In genomic region chr14:95359974-95360826, GRCh38 we compare ENCODE assay signal across 13 cellular contexts. TPM values are rescaled to one million over a fixed set of nuclear protein-coding genes. Genes with fewer than 3 reads are reported as not detected.
DNase-seq lines count a peak whose midpoint lies in the region; ATAC-seq and TF ChIP-seq lines count a peak whose summit lies in the region.
"Had no signal": no experiment of that assay in that cellular context is flagged by ENCODE, and none has a peak within 500 bp of the region (broad histone marks: within the 10 kb centered on the region; RNA-seq: fewer than 3 reads in every experiment).

No MANE protein-coding gene starts in this region.

- TF ChIP-seq POLR2A in esophagus muscularis mucosa (IDR thresholded peaks at IDR 0.05; ENCODE audit: low read depth) = no peak

- no peak overlapping the region for H3K4me3 Mint-ChIP-seq in stimulated activated memory B cell treated with anti-CD40 and anti-IgM and Interleukin-4, amounts not matched to agents 10 μg/mL and 1 μg/mL and 100 μg/mL, for 72 hours
- no peak overlapping the region for H3K4me3 Mint-ChIP-seq in T-helper 2 cell treated with Interferon-gamma antibody and Interleukin-4, amounts not matched to agents 5 μg/mL and 100 μg/mL, for 36 hours
- H3K4me3 Mint-ChIP-seq: activated T-helper 17 cell treated with anti-CD3 and anti-CD28 coated beads, Interleukin-2, amount 50 U/mL, for 72 hours had no signal

- intact Hi-C loops in esophagus muscularis mucosa (cut with DNase I) = no loop called here

- H3K9me3 Mint-ChIP-seq in stimulated activated memory B cell treated with anti-CD40 and anti-IgM and Interleukin-4, amounts not matched to agents 10 μg/mL and 1 μg/mL and 100 μg/mL, for 72 hours = peaks cover 3% of the 10 kb centered on the region
- H3K9me3 Mint-ChIP-seq in T-helper 2 cell treated with Interferon-gamma antibody and Interleukin-4, amounts not matched to agents 5 μg/mL and 100 μg/mL, for 36 hours = no peaks in the 10 kb centered on the region
- H3K9me3 Mint-ChIP-seq: activated T-helper 17 cell treated with anti-CD3 and anti-CD28 coated beads, Interleukin-2, amount 50 U/mL, for 72 hours had no signal

- WGBS in HUES64 = 74% methylated on average over 47 of the region's 47 CpGs
- WGBS in esophagus muscularis mucosa = 51% methylated on average over 19 of the region's 47 CpGs

- H3K27me3 ChIP-seq in HUES64 (ENCODE audit: insufficient read depth, low read length) (0 out of 2 replicates have a peak, but pooled peaks cover 5% of the 10 kb centered on the region), esophagus muscularis mucosa (peaks cover 0 to 40% (median 0%) of the 10 kb centered on the region in 4 donors)

- H3K27ac Mint-ChIP-seq in stimulated activated memory B cell treated with anti-CD40 and anti-IgM and Interleukin-4, amounts not matched to agents 10 μg/mL and 1 μg/mL and 100 μg/mL, for 72 hours = no peak overlapping the region
- no peak overlapping the region for H3K27ac Mint-ChIP-seq in T-helper 2 cell treated with Interferon-gamma antibody and Interleukin-4, amounts not matched to agents 5 μg/mL and 100 μg/mL, for 36 hours
- H3K27ac Mint-ChIP-seq: activated T-helper 17 cell treated with anti-CD3 and anti-CD28 coated beads, Interleukin-2, amount 50 U/mL, for 72 hours had no signal

- TF ChIP-seq EP300 in esophagus muscularis mucosa (IDR thresholded peaks at IDR 0.05) = no peak

- H3K27ac ChIP-seq in HUES64 (ENCODE audit: low read depth, low read length) (peak overlapping the region; percentile 5; the same call in 1 of the 2 replicates), esophagus muscularis mucosa (replicated peaks in 1 of 4) (peak overlapping the region in 1 of 4 donors; percentile 14)
- H3K27ac ChIP-seq: WERI-Rb-1 had no signal

- DNase-seq in esophagus muscularis mucosa (ENCODE audit: extremely low spot score) (peak; percentile 90), left lobe of liver (ENCODE audit: low spot score) (no peak), NOMO-1 treated with DMSO at 0.1 percent for 48 hours (lab: John Stamatoyannopoulos, UW; ENCODE audit: unreplicated experiment) (no peak)
- DNase-seq in stimulated activated CD4-positive, alpha-beta T cell treated with anti-CD3 and anti-CD28 coated beads, Interleukin-4, amount 100 ng/mL, for 24 hours = no peak
- no peak for DNase-seq in T-helper 2 cell treated with Interferon-gamma antibody and Interleukin-4, amounts not matched to agents 5 μg/mL and 100 μg/mL, for 36 hours (ENCODE audit: low spot score)
- DNase-seq: DMS 273 treated with DMSO at 0.1 percent for 48 hours, Karpas-422, NCI-H226, WERI-Rb-1 had no signal

- H3K36me3 ChIP-seq in HUES64 (ENCODE audit: insufficient read depth, low read length) = no peaks in the 10 kb centered on the region
- H3K36me3 ChIP-seq in esophagus muscularis mucosa = no peaks in the 10 kb centered on the region
- H3K36me3 ChIP-seq: WERI-Rb-1 had no signal

- no peaks in the 10 kb centered on the region for H3K36me3 Mint-ChIP-seq in stimulated activated memory B cell treated with anti-CD40 and anti-IgM and Interleukin-4, amounts not matched to agents 10 μg/mL and 1 μg/mL and 100 μg/mL, for 72 hours
- H3K36me3 Mint-ChIP-seq in T-helper 2 cell treated with Interferon-gamma antibody and Interleukin-4, amounts not matched to agents 5 μg/mL and 100 μg/mL, for 36 hours (ENCODE audit: low read depth) = no peaks in the 10 kb centered on the region

- ATAC-seq in left lobe of liver = peak; percentile 54
- peak; percentile 28 for ATAC-seq in stimulated activated memory B cell treated with anti-CD40 and anti-IgM and Interleukin-4, amounts not matched to agents 10 μg/mL and 1 μg/mL and 100 μg/mL, for 72 hours
- no peak for ATAC-seq in HG03432 (IDR thresholded peaks at IDR 0.05; ENCODE audit: unreplicated experiment)
- ATAC-seq: activated T-helper 17 cell treated with anti-CD3 and anti-CD28 coated beads, Interleukin-2, amount 50 U/mL, for 72 hours had no signal

- H3K4me1 Mint-ChIP-seq in stimulated activated memory B cell treated with anti-CD40 and anti-IgM and Interleukin-4, amounts not matched to agents 10 μg/mL and 1 μg/mL and 100 μg/mL, for 72 hours = peaks cover 17% of the 10 kb centered on the region
- H3K4me1 Mint-ChIP-seq in T-helper 2 cell treated with Interferon-gamma antibody and Interleukin-4, amounts not matched to agents 5 μg/mL and 100 μg/mL, for 36 hours (ENCODE audit: low read depth) = peaks cover 2% of the 10 kb centered on the region
- H3K4me1 Mint-ChIP-seq: activated T-helper 17 cell treated with anti-CD3 and anti-CD28 coated beads, Interleukin-2, amount 50 U/mL, for 72 hours had no signal

- H3K4me1 ChIP-seq in HUES64 (ENCODE audit: insufficient read depth, low read length) (peaks cover 22% of the 10 kb centered on the region), esophagus muscularis mucosa (peaks cover 5 to 11% (median 8%) of the 10 kb centered on the region in 4 donors)

- H3K9me3 ChIP-seq in HUES64 (ENCODE audit: insufficient read depth, low read depth, low read length) (no peaks in the 10 kb centered on the region), esophagus muscularis mucosa (peaks cover 0 to 2% (median under 1%) of the 10 kb centered on the region in 4 donors)

- no peak for TF ChIP-seq CTCF in esophagus muscularis mucosa (IDR thresholded peaks at IDR 0.05)

- H3K27me3 Mint-ChIP-seq in stimulated activated memory B cell treated with anti-CD40 and anti-IgM and Interleukin-4, amounts not matched to agents 10 μg/mL and 1 μg/mL and 100 μg/mL, for 72 hours = peaks cover 37% of the 10 kb centered on the region
- H3K27me3 Mint-ChIP-seq in T-helper 2 cell treated with Interferon-gamma antibody and Interleukin-4, amounts not matched to agents 5 μg/mL and 100 μg/mL, for 36 hours (ENCODE audit: low read depth) = peaks cover 45% of the 10 kb centered on the region

- H3K4me3 ChIP-seq in HUES64 (ENCODE audit: low read length) (no peak overlapping the region), esophagus muscularis mucosa (no peak overlapping the region)

- peak overlapping the region; percentile 27; the same call in 1 of the 2 replicates for H3K9ac ChIP-seq in HUES64 (ENCODE audit: low read depth, low read length)

RNA-seq across cellular contexts. Expression of gene CLMN, which starts 40.5 kb away (rescaled TPM):
- polyA plus RNA-seq in HUES64 (2013, experiment 1 of 2) = 2.5 TPM
- polyA plus RNA-seq in HUES64 (2013, experiment 2 of 2) = 2.9 TPM
- total RNA-seq in esophagus muscularis mucosa = 1 to 10 TPM; 6.5 to 10.0 (median 7.9) TPM
- total RNA-seq in left lobe of liver = 67.7 TPM
